In the genomic region with DNA sequence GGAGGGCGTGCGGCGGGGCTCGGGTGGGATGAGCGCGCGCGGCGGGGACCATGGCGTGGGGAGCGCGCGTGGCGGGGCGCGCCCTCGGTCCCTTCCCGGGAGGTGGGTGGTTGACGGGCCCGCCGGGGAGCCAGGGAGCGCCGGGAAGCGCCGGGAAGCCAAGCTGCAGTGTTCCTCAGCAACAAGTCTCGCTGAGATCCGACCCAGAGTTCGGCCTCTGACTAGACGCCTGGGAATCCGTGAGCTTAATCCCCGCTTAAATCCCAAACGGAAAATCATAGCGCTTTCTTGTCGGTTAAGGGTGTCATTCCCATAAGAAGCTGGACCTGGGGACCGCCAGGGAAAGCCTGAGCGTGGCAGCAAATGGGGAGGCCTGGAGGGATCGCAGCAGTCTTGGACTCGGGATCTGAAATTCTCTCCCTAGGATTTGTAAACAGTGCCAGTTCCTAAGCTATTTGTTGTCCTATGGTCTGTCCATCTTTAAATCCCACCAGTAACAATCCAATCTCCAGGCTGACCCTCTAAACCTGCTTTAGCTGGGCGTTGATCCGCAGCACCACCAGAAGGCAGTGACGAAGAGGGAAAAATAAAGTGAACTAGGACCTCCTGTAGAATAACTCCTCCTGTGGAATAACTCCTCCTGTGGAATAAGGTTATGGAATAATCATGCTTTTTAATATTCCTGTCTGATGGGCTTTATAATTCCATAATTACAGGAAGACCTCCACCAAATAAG, we compare ENCODE assay signal across 8 cellular contexts. TPM values are rescaled to one million over a fixed set of nuclear protein-coding genes. Genes with fewer than 3 reads are reported as not detected.
A peak's percentile ranks its signal among the peaks of the same experiment; 100 is the strongest.
DNase-seq lines count a peak whose midpoint lies in the region; ATAC-seq and TF ChIP-seq lines count a peak whose summit lies in the region.

No MANE protein-coding gene starts in this region.

- H3K9me3 Mint-ChIP-seq in activated naive CD4-positive, alpha-beta T cell treated with anti-CD3 and anti-CD28 coated beads, Interleukin-2, amount 10 ng/mL, durations not matched to agents 7 days and 5 days, result no peaks in the 10 kb centered on the region
- H3K9me3 Mint-ChIP-seq in activated CD4-positive, alpha-beta memory T cell treated with anti-CD3 and anti-CD28 coated beads, Interleukin-2, amount 10 ng/mL, durations not matched to agents 7 days and 5 days, result no peaks in the 10 kb centered on the region

- H3K4me2 ChIP-seq in Karpas-422 (ENCODE audit: low read depth, low read length, poor library complexity, severe bottlenecking) (peak overlapping the region; percentile 95), osteoblast (ENCODE audit: insufficient read depth, low read length) (peak overlapping the region; percentile 86)

- no peak overlapping the region for H3K27ac Mint-ChIP-seq in activated naive CD4-positive, alpha-beta T cell treated with anti-CD3 and anti-CD28 coated beads, Interleukin-2, amount 10 ng/mL, durations not matched to agents 7 days and 5 days
- H3K27ac Mint-ChIP-seq in activated CD4-positive, alpha-beta memory T cell treated with anti-CD3 and anti-CD28 coated beads, Interleukin-2, amount 10 ng/mL, durations not matched to agents 7 days and 5 days, result no peak overlapping the region

- H3K79me2 ChIP-seq in Karpas-422 (ENCODE audit: low read length), result no peaks in the 10 kb centered on the region
- peaks cover 36% of the 10 kb centered on the region for H3K79me2 ChIP-seq in osteoblast (ENCODE audit: insufficient read depth, low read length)

- peaks cover 3% of the 10 kb centered on the region for H3K36me3 Mint-ChIP-seq in activated naive CD4-positive, alpha-beta T cell treated with anti-CD3 and anti-CD28 coated beads, Interleukin-2, amount 10 ng/mL, durations not matched to agents 7 days and 5 days
- H3K36me3 Mint-ChIP-seq in activated CD4-positive, alpha-beta memory T cell treated with anti-CD3 and anti-CD28 coated beads, Interleukin-2, amount 10 ng/mL, durations not matched to agents 7 days and 5 days (ENCODE audit: low read depth), result peaks cover 5% of the 10 kb centered on the region

- H2AFZ ChIP-seq in Karpas-422 (ENCODE audit: low read length) (peak overlapping the region; percentile 83), osteoblast (ENCODE audit: low read length) (peak overlapping the region; percentile 93)

- CTCF ChIA-PET in activated naive CD4-positive, alpha-beta T cell treated with anti-CD3 and anti-CD28 coated beads, Interleukin-2, amount 10 ng/mL, durations not matched to agents 7 days and 5 days (lab: Charles Lee), result interaction anchor here (0.8 kb wide), 1 partner anchor 49 kb away, joined by 3 read pairs; no protein-coding TSS in a partner anchor
- CTCF ChIA-PET in activated CD4-positive, alpha-beta memory T cell treated with anti-CD3 and anti-CD28 coated beads, Interleukin-2, amount 10 ng/mL, durations not matched to agents 7 days and 5 days (lab: Charles Lee), result interaction anchor here (0.6 to 3.1 kb wide), 8 partner anchors 8 to 702 kb away, joined by 3 to 18 read pairs (median 4); no protein-coding TSS in a partner anchor

- H3K9me2 ChIP-seq in Karpas-422 (replicated peaks; ENCODE audit: insufficient read depth, low read length), result no peaks in the 10 kb centered on the region

- H3K27me3 Mint-ChIP-seq in activated naive CD4-positive, alpha-beta T cell treated with anti-CD3 and anti-CD28 coated beads, Interleukin-2, amount 10 ng/mL, durations not matched to agents 7 days and 5 days, result peaks cover 30% of the 10 kb centered on the region
- peaks cover 26% of the 10 kb centered on the region for H3K27me3 Mint-ChIP-seq in activated CD4-positive, alpha-beta memory T cell treated with anti-CD3 and anti-CD28 coated beads, Interleukin-2, amount 10 ng/mL, durations not matched to agents 7 days and 5 days

- no peak for DNase-seq in activated naive CD4-positive, alpha-beta T cell treated with anti-CD3 and anti-CD28 coated beads, Interleukin-2, amount 10 ng/mL, durations not matched to agents 7 days and 5 days
- DNase-seq in activated naive CD4-positive, alpha-beta T cell treated with anti-CD3 and anti-CD28 coated beads, Interleukin-2, amount 50 U/mL, for 16 hours, result no peak
- no peak for DNase-seq in Karpas-422
- no peak for DNase-seq in activated CD4-positive, alpha-beta memory T cell treated with anti-CD3 and anti-CD28 coated beads, Interleukin-2, amount 10 ng/mL, durations not matched to agents 7 days and 5 days
- DNase-seq in glomerular visceral epithelial cell (ENCODE audit: extremely low spot score), result peak; percentile 64
- DNase-seq in osteoblast (ENCODE audit: insufficient read length, low spot score, missing footprints), result peak; percentile 73

- H3K9me3 ChIP-seq in Karpas-422 (ENCODE audit: low read length), result no peaks in the 10 kb centered on the region
- no peaks in the 10 kb centered on the region for H3K9me3 ChIP-seq in osteoblast (ENCODE audit: low read depth, low read length)

- H3K4me3 ChIP-seq in Karpas-422 (ENCODE audit: low read length) (peak overlapping the region; percentile 84), osteoblast (ENCODE audit: insufficient read depth, low read length) (peak overlapping the region; percentile 88)

- H3K36me3 ChIP-seq in Karpas-422 (ENCODE audit: insufficient read depth, low read length), result no peaks in the 10 kb centered on the region
- no peaks in the 10 kb centered on the region for H3K36me3 ChIP-seq in osteoblast (ENCODE audit: insufficient read depth, low read length)

- no peak for ATAC-seq in HG03139 (IDR thresholded peaks at IDR 0.05; ENCODE audit: unreplicated experiment)
- ATAC-seq in HG03521 (IDR thresholded peaks at IDR 0.05; ENCODE audit: unreplicated experiment), result no peak

- TF ChIP-seq CTCF in osteoblast (IDR thresholded peaks at IDR 0.05; ENCODE audit: extremely low read depth, low read depth, low read length), result no peak

- H3K9ac ChIP-seq in Karpas-422 (ENCODE audit: low read length), result peak overlapping the region; percentile 77

- H3K4me1 Mint-ChIP-seq in activated naive CD4-positive, alpha-beta T cell treated with anti-CD3 and anti-CD28 coated beads, Interleukin-2, amount 10 ng/mL, durations not matched to agents 7 days and 5 days, result peaks cover 22% of the 10 kb centered on the region
- peaks cover 19% of the 10 kb centered on the region for H3K4me1 Mint-ChIP-seq in activated CD4-positive, alpha-beta memory T cell treated with anti-CD3 and anti-CD28 coated beads, Interleukin-2, amount 10 ng/mL, durations not matched to agents 7 days and 5 days

- POLR2A ChIA-PET in activated CD4-positive, alpha-beta memory T cell treated with anti-CD3 and anti-CD28 coated beads, Interleukin-2, amount 10 ng/mL, durations not matched to agents 7 days and 5 days (lab: Charles Lee), result interaction anchor here (0.9 kb wide), 2 partner anchors 77 to 252 kb away, joined by 3 read pairs; no protein-coding TSS in a partner anchor

- H3K4me3 Mint-ChIP-seq in activated naive CD4-positive, alpha-beta T cell treated with anti-CD3 and anti-CD28 coated beads, Interleukin-2, amount 10 ng/mL, durations not matched to agents 7 days and 5 days, result peak overlapping the region; percentile 72
- peak overlapping the region; percentile 83 for H3K4me3 Mint-ChIP-seq in activated CD4-positive, alpha-beta memory T cell treated with anti-CD3 and anti-CD28 coated beads, Interleukin-2, amount 10 ng/mL, durations not matched to agents 7 days and 5 days

- H4K20me1 ChIP-seq in Karpas-422 (ENCODE audit: insufficient read depth, low read depth, low read length) (no peaks in the 10 kb centered on the region), osteoblast (ENCODE audit: insufficient read depth, low read length) (peaks cover 12% of the 10 kb centered on the region)

- H3K27ac ChIP-seq in Karpas-422 (ENCODE audit: low read length) (no peak overlapping the region), osteoblast (ENCODE audit: low read depth, low read length) (peak overlapping the region; percentile 70)

- H3K27me3 ChIP-seq in Karpas-422 (ENCODE audit: low read length), result no peaks in the 10 kb centered on the region
- no peaks in the 10 kb centered on the region for H3K27me3 ChIP-seq in osteoblast (ENCODE audit: insufficient read depth, low read length)

- H3K4me1 ChIP-seq in Karpas-422 (ENCODE audit: low read length), result peaks cover 10% of the 10 kb centered on the region
- peaks cover 21% of the 10 kb centered on the region for H3K4me1 ChIP-seq in osteoblast (ENCODE audit: insufficient read depth, low read length)

RNA-seq across cellular contexts. Expression of gene NEDD4, which starts 0.6 kb away (rescaled TPM):
- total RNA-seq in Karpas-422 (2014; rRNA removed; shearing (Covaris generic); ENCODE audit: low replicate concordance), result 3.0 and 6.3 TPM in 2 replicates
- total RNA-seq in activated CD4-positive, alpha-beta memory T cell treated with anti-CD3 and anti-CD28 coated beads, Interleukin-2, amount 10 ng/mL, durations not matched to agents 7 days and 5 days, result 10 to 100 TPM in 1 of 2 experiments, 1 to 10 TPM in 1; 9.8 to 13.0 TPM
- total RNA-seq in osteoblast, result 43.6 and 48.5 TPM in 2 replicates

Comparison
In these comparisons a context has a peak if more than half of its experiments do, and no peak if none do; other contexts are left out.
1. DNase-seq: peak in glomerular visceral epithelial cell (single experiment) and osteoblast (single experiment); none in activated naive CD4-positive, alpha-beta T cell treated with anti-CD3 and anti-CD28 coated beads, Interleukin-2, amount 10 ng/mL, durations not matched to agents 7 days and 5 days (single experiment), activated naive CD4-positive, alpha-beta T cell treated with anti-CD3 and anti-CD28 coated beads, Interleukin-2, amount 50 U/mL, for 16 hours (single experiment), Karpas-422 (single experiment) and activated CD4-positive, alpha-beta memory T cell treated with anti-CD3 and anti-CD28 coated beads, Interleukin-2, amount 10 ng/mL, durations not matched to agents 7 days and 5 days (single experiment).